Comparison of ENCODE assay signal across 28 cellular contexts in genomic region chr2:100956081-100956480, GRCh38.
"Had no signal": no experiment of that assay in that cellular context is flagged by ENCODE, and none has a peak within 500 bp of the region (broad histone marks: within the 10 kb centered on the region; RNA-seq: fewer than 3 reads in every experiment).

No MANE protein-coding gene starts in this region.

- H3K36me3 Mint-ChIP-seq: natural killer cell; stimulated activated memory B cell treated with anti-CD40 and anti-IgM and Interleukin-4, amounts not matched to agents 10 μg/mL and 1 μg/mL and 100 μg/mL, for 72 hours; type B pancreatic cell had no signal

- H3K9me3 ChIP-seq: neutrophil, pancreas, psoas muscle, suprapubic skin, testis, tibial artery, transverse colon, upper lobe of right lung, uterus had no signal

- H3K4me1 Mint-ChIP-seq: natural killer cell; stimulated activated memory B cell treated with anti-CD40 and anti-IgM and Interleukin-4, amounts not matched to agents 10 μg/mL and 1 μg/mL and 100 μg/mL, for 72 hours had no signal

- DNase-seq: naive thymus-derived CD4-positive, alpha-beta T cell; natural killer cell; nucleus accumbens; pancreas; psoas muscle; right cardiac atrium; small intestine; stimulated activated CD4-positive, alpha-beta T cell treated with anti-CD3 and anti-CD28 coated beads, Interleukin-12 subunit alpha, Interleukin-12 subunit beta, amount 100 ng/mL, for 4 hours; stimulated activated CD4-positive, alpha-beta T cell treated with anti-CD3 and anti-CD28 coated beads, Interleukin-1b, Interleukin-23, amount 100 ng/mL, for 48 hours; stimulated activated CD4-positive, alpha-beta T cell treated with anti-CD3 and anti-CD28 coated beads, Interleukin-4, amount 100 ng/mL, for 1 hour; stimulated activated CD4-positive, alpha-beta T cell treated with anti-CD3 and anti-CD28 coated beads, Interleukin-4, amount 100 ng/mL, for 4 hours; stimulated activated CD8-positive, alpha-beta memory T cell treated with anti-CD3 and anti-CD28 coated beads, Interleukin-4, amount 100 ng/mL, for 48 hours; stimulated activated naive CD4-positive, alpha-beta T cell; stimulated activated naive CD8-positive, alpha-beta T cell treated with anti-CD3 and anti-CD28 coated beads, Interleukin-15, amount 100 ng/mL, for 72 hours; stimulated activated naive CD8-positive, alpha-beta T cell treated with anti-CD3 and anti-CD28 coated beads, Interleukin-15, Interleukin-2, amounts not matched to agents 100 U/mL and 50 U/mL, for 24 hours; substantia nigra; testis; transverse colon; upper lobe of right lung; uterus had no signal

- H3K36me3 ChIP-seq: neutrophil, pancreas, tibial artery, transverse colon, upper lobe of right lung, uterus had no signal

- H3K27me3 Mint-ChIP-seq: progenitor cell of endocrine pancreas; stimulated activated naive CD8-positive, alpha-beta T cell treated with anti-CD3 and anti-CD28 coated beads, Interleukin-15, amount 100 ng/mL, for 72 hours had no signal

- H3K27ac ChIP-seq: neutrophil, pancreas, psoas muscle, suprapubic skin, testis, tibial artery, transverse colon, upper lobe of right lung, uterus had no signal

- H3K4me3 ChIP-seq: pancreas, psoas muscle, suprapubic skin, testis, tibial artery, transverse colon, upper lobe of right lung, uterus had no signal

- H3K9me3 Mint-ChIP-seq: natural killer cell; nephron; stimulated activated memory B cell treated with anti-CD40 and anti-IgM and Interleukin-4, amounts not matched to agents 10 μg/mL and 1 μg/mL and 100 μg/mL, for 72 hours; stimulated activated naive CD8-positive, alpha-beta T cell treated with anti-CD3 and anti-CD28 coated beads, Interleukin-15, amount 100 ng/mL, for 72 hours; type B pancreatic cell had no signal

- H3K27ac Mint-ChIP-seq: natural killer cell; nephron; progenitor cell of endocrine pancreas; stimulated activated memory B cell treated with anti-CD40 and anti-IgM and Interleukin-4, amounts not matched to agents 10 μg/mL and 1 μg/mL and 100 μg/mL, for 72 hours; type B pancreatic cell had no signal

- H3K4me1 ChIP-seq: testis had no signal

- H3K4me3 Mint-ChIP-seq: naive thymus-derived CD4-positive, alpha-beta T cell; natural killer cell; nephron; stimulated activated memory B cell treated with anti-CD40 and anti-IgM and Interleukin-4, amounts not matched to agents 10 μg/mL and 1 μg/mL and 100 μg/mL, for 72 hours; stimulated activated naive CD8-positive, alpha-beta T cell treated with anti-CD3 and anti-CD28 coated beads, Interleukin-15, amount 100 ng/mL, for 72 hours; type B pancreatic cell had no signal

- ATAC-seq: naive thymus-derived CD4-positive, alpha-beta T cell; natural killer cell; pancreas; right cardiac atrium; sciatic nerve; stimulated activated naive CD8-positive, alpha-beta T cell treated with anti-CD3 and anti-CD28 coated beads, Interleukin-15, amount 100 ng/mL, for 72 hours; stimulated activated naive CD8-positive, alpha-beta T cell treated with anti-CD3 and anti-CD28 coated beads, Interleukin-15, Interleukin-2, amounts not matched to agents 100 U/mL and 50 U/mL, for 24 hours had no signal

- H3K27me3 ChIP-seq: pancreas, suprapubic skin, testis, tibial artery, transverse colon, upper lobe of right lung, uterus had no signal
